Comparison of ENCODE assay signal across 1 cellular context in the genomic region with DNA sequence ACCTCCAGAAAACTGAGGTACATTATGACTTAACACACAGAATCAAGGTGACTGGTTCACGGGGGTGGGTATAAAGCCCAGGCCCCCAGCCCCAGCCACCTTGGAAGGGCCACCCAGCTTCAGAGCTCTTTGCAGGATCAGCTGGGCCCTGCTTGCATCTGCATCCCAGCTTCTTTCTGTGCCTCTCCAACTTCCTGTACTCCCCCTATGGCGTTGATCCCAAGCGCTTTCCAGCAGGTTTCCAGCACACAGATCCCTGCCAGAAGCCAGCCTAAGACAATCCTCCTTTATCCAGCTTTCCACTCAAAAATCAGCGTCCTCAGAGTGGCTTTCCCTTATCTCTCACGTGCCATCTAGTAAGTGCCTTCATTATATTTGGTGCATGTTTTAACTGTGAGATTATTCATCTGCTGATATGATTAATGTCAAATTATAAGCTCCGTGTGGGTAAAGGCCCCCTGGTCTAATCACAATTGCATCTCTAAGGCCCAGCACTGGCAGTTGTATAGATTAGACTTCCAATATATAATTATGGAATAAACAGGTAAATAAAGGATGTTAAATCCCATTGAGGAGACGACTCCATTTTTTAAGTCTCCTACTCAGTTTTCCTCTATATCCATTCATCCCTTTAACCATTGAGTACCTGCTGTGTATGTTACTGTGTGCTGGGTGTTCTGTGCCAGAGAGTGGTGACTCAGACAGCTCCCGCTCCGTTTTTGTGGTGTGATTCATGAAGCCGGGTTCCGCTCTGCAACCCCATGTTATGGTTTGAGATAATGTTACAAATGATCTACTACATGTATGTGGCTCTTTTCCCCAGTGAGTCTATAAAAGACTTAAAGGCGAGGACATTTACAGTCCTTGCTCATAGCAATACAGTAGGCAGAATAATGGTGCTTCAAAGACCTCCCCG.
TF ChIP-seq lines count a peak whose summit lies in the region.

No MANE protein-coding gene starts in this region.

TF ChIP-seq in WTC11, 78 proteins besides CTCF, POLR2A, EP300 and RAD21:
- TF ChIP-seq, protein P1, sequence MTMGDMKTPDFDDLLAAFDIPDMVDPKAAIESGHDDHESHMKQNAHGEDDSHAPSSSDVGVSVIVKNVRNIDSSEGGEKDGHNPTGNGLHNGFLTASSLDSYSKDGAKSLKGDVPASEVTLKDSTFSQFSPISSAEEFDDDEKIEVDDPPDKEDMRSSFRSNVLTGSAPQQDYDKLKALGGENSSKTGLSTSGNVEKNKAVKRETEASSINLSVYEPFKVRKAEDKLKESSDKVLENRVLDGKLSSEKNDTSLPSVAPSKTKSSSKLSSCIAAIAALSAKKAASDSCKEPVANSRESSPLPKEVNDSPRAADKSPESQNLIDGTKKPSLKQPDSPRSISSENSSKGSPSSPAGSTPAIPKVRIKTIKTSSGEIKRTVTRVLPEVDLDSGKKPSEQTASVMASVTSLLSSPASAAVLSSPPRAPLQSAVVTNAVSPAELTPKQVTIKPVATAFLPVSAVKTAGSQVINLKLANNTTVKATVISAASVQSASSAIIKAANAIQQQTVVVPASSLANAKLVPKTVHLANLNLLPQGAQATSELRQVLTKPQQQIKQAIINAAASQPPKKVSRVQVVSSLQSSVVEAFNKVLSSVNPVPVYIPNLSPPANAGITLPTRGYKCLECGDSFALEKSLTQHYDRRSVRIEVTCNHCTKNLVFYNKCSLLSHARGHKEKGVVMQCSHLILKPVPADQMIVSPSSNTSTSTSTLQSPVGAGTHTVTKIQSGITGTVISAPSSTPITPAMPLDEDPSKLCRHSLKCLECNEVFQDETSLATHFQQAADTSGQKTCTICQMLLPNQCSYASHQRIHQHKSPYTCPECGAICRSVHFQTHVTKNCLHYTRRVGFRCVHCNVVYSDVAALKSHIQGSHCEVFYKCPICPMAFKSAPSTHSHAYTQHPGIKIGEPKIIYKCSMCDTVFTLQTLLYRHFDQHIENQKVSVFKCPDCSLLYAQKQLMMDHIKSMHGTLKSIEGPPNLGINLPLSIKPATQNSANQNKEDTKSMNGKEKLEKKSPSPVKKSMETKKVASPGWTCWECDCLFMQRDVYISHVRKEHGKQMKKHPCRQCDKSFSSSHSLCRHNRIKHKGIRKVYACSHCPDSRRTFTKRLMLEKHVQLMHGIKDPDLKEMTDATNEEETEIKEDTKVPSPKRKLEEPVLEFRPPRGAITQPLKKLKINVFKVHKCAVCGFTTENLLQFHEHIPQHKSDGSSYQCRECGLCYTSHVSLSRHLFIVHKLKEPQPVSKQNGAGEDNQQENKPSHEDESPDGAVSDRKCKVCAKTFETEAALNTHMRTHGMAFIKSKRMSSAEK (CRISPR knock-in tag; IDR thresholded peaks at IDR 0.05; ENCODE audit: borderline replicate concordance), result no peak
- TF ChIP-seq RORB (CRISPR knock-in tag; IDR thresholded peaks at IDR 0.05), result no peak
- TF ChIP-seq ZNF138 (CRISPR knock-in tag; conservative IDR thresholded peaks at IDR 0.05), result no peak
- no peak for TF ChIP-seq SOX15 (CRISPR knock-in tag; IDR thresholded peaks at IDR 0.05)
- TF ChIP-seq ZNF423 (CRISPR knock-in tag; IDR thresholded peaks at IDR 0.05), result no peak
